ENCODE assay signal across 20 cellular contexts in genomic region chr3:94158461-94158860, GRCh38.
"Had no signal": no experiment of that assay in that cellular context is flagged by ENCODE, and none has a peak within 500 bp of the region (broad histone marks: within the 10 kb centered on the region; RNA-seq: fewer than 3 reads in every experiment).

No MANE protein-coding gene starts in this region.

- H3K9me3 ChIP-seq: adrenal gland, mucosa of descending colon, tibial nerve had no signal

- H3K4me1 Mint-ChIP-seq: activated naive CD4-positive, alpha-beta T cell treated with anti-CD3 and anti-CD28 coated beads, Interleukin-2, amount 50 U/mL, for 24 hours; memory B cell; naive thymus-derived CD4-positive, alpha-beta T cell had no signal

- H3K4me3 ChIP-seq: adrenal gland, mucosa of descending colon, skin epidermis had no signal

- H3K36me3 Mint-ChIP-seq: activated CD4-positive, alpha-beta memory T cell treated with anti-CD3 and anti-CD28 coated beads for 36 hours; activated naive CD4-positive, alpha-beta T cell treated with anti-CD3 and anti-CD28 coated beads, Interleukin-2, amount 50 U/mL, for 24 hours; memory B cell; naive thymus-derived CD4-positive, alpha-beta T cell had no signal

- H3K9me3 Mint-ChIP-seq: activated CD4-positive, alpha-beta memory T cell treated with anti-CD3 and anti-CD28 coated beads for 36 hours; activated naive CD4-positive, alpha-beta T cell treated with anti-CD3 and anti-CD28 coated beads, Interleukin-2, amount 50 U/mL, for 24 hours; activated T-cell treated with anti-CD3 and anti-CD28 coated beads, Interleukin-2, amount 50 U/mL, for 4 hours; endodermal cell; memory B cell; T-helper 1 cell treated with Interleukin-12 subunit alpha and Interleukin-12 subunit beta and Interleukin-4 antibody, amounts not matched to agents 30 μg/mL and 1 μg/mL, for 36 hours had no signal

- H3K4me3 Mint-ChIP-seq: activated CD4-positive, alpha-beta memory T cell treated with anti-CD3 and anti-CD28 coated beads for 36 hours; activated naive CD4-positive, alpha-beta T cell treated with anti-CD3 and anti-CD28 coated beads, Interleukin-2, amount 50 U/mL, for 24 hours; activated T-cell treated with anti-CD3 and anti-CD28 coated beads, Interleukin-2, amount 50 U/mL, for 4 hours; endodermal cell; memory B cell; naive thymus-derived CD4-positive, alpha-beta T cell; T-helper 1 cell treated with Interleukin-12 subunit alpha and Interleukin-12 subunit beta and Interleukin-4 antibody, amounts not matched to agents 30 μg/mL and 1 μg/mL, for 36 hours had no signal

- H3K4me1 ChIP-seq: adrenal gland, parathyroid adenoma had no signal

- H3K36me3 ChIP-seq: adrenal gland, tibial nerve, WERI-Rb-1 had no signal

- ATAC-seq: activated T-cell treated with anti-CD3 and anti-CD28 coated beads, Interleukin-2, amount 50 U/mL, for 4 hours; naive thymus-derived CD4-positive, alpha-beta T cell had no signal

- DNase-seq: activated CD4-positive, alpha-beta memory T cell treated with anti-CD3 and anti-CD28 coated beads for 36 hours; activated effector memory CD4-positive, alpha-beta T cell treated with Interleukin-2 at 50 U/mL for 16 hours; activated T-cell treated with anti-CD3 and anti-CD28 coated beads, Interleukin-2, amount 50 U/mL, for 4 hours; adrenal gland; endodermal cell; erythroblast; left ventricle myocardium superior; mucosa of descending colon; naive thymus-derived CD4-positive, alpha-beta T cell; stimulated activated CD4-positive, alpha-beta T cell treated with anti-CD3 and anti-CD28 coated beads, Interleukin-15, amount 100 ng/mL, for 24 hours; stimulated activated CD4-positive, alpha-beta T cell treated with anti-CD3 and anti-CD28 coated beads, Interleukin-4, amount 100 ng/mL, for 24 hours; stimulated activated naive CD4-positive, alpha-beta T cell treated with Interleukin-2 at 50 U/mL for 16 hours; substantia nigra; WERI-Rb-1 had no signal

- H3K27ac Mint-ChIP-seq: activated CD4-positive, alpha-beta memory T cell treated with anti-CD3 and anti-CD28 coated beads for 36 hours; activated naive CD4-positive, alpha-beta T cell treated with anti-CD3 and anti-CD28 coated beads, Interleukin-2, amount 50 U/mL, for 24 hours; endodermal cell; memory B cell; T-helper 1 cell treated with Interleukin-12 subunit alpha and Interleukin-12 subunit beta and Interleukin-4 antibody, amounts not matched to agents 30 μg/mL and 1 μg/mL, for 36 hours had no signal

- H3K27ac ChIP-seq: adrenal gland, parathyroid adenoma, skin epidermis, tibial nerve, WERI-Rb-1 had no signal

- H3K27me3 ChIP-seq: adrenal gland, tibial nerve had no signal
